ENCODE assay signal across 35 cellular contexts in the genomic region with DNA sequence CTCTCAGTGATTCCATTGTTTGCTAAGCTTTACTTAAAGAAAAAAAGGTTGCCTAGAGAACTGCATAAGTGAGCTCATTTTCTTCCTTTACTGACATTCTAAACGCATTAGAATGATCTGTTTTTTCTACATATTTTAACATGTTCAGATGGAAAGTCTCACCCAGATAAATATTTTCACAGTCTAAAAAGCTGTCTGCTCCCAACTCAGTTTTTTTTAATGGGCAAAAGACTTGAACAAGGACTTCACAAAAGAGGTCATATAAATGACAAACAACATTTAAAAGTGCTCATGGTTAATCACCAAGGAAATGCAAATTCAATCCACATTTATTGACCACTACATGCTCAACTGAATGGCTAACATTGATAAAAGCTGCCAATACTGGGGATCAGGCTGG.
"Had no signal": no experiment of that assay in that cellular context is flagged by ENCODE, and none has a peak within 500 bp of the region (broad histone marks: within the 10 kb centered on the region; RNA-seq: fewer than 3 reads in every experiment).

No MANE protein-coding gene starts in this region.

- H3K4me1 ChIP-seq: adrenal gland, body of pancreas, breast epithelium, gastrocnemius medialis had no signal

- H3K27me3 Mint-ChIP-seq: activated CD4-positive, alpha-beta T cell treated with anti-CD3 and anti-CD28 coated beads, Interleukin-2, amount 10 ng/mL, durations not matched to agents 24 days and 14 days; activated naive CD4-positive, alpha-beta T cell treated with anti-CD3 and anti-CD28 coated beads, Interleukin-2, amount 50 U/mL, for 24 hours; dendritic cell treated with granulocyte-macrophage colony-stimulating factor and Interleukin-4, amounts not matched to agents 40 ng/mL and 50 ng/mL, for 4 days had no signal

- H3K4me3 Mint-ChIP-seq: activated CD4-positive, alpha-beta memory T cell treated with anti-CD3 and anti-CD28 coated beads for 36 hours; activated CD4-positive, alpha-beta T cell treated with anti-CD3 and anti-CD28 coated beads for 36 hours; activated CD4-positive, alpha-beta T cell treated with anti-CD3 and anti-CD28 coated beads, Interleukin-2, amount 10 ng/mL, durations not matched to agents 24 days and 14 days; activated CD8-positive, alpha-beta memory T cell treated with anti-CD3 and anti-CD28 coated beads, Interleukin-2, amount 10 ng/mL, durations not matched to agents 7 days and 5 days; activated CD8-positive, alpha-beta T cell treated with anti-CD3 and anti-CD28 coated beads, Interleukin-2, amount 10 ng/mL, durations not matched to agents 7 days and 5 days; activated naive CD4-positive, alpha-beta T cell treated with anti-CD3 and anti-CD28 coated beads for 36 hours; activated naive CD4-positive, alpha-beta T cell treated with anti-CD3 and anti-CD28 coated beads, Interleukin-2, amount 50 U/mL, for 24 hours; activated naive CD8-positive, alpha-beta T cell treated with anti-CD3 and anti-CD28 coated beads for 36 hours; activated naive CD8-positive, alpha-beta T cell treated with anti-CD3 and anti-CD28 coated beads, Interleukin-2, amount 50 U/mL, for 24 hours; activated T-helper 1 cell treated with anti-CD3 and anti-CD28 coated beads, Interleukin-12 subunit alpha, Interleukin-12 subunit beta, Interleukin-2, Interleukin-4 antibody, amounts not matched to agents 30 ng/mL and 10 ng/mL and 1 ng/mL, durations not matched to agents 14 hours and 24 hours and 36 hours; dendritic cell treated with granulocyte-macrophage colony-stimulating factor and Interleukin-4, amounts not matched to agents 40 ng/mL and 50 ng/mL, for 4 days; endodermal cell had no signal

- H3K27ac ChIP-seq: adrenal gland, body of pancreas, breast epithelium, cardiac muscle cell, coronary artery, dorsolateral prefrontal cortex, gastrocnemius medialis had no signal

- H3K36me3 ChIP-seq: adrenal gland, breast epithelium, cardiac muscle cell, gastrocnemius medialis had no signal

- H3K27me3 ChIP-seq: adrenal gland, body of pancreas, breast epithelium, cardiac muscle cell, gastrocnemius medialis had no signal

- H3K9me3 ChIP-seq: adrenal gland, body of pancreas, breast epithelium, gastrocnemius medialis had no signal

- H3K9me3 Mint-ChIP-seq: activated CD4-positive, alpha-beta T cell treated with anti-CD3 and anti-CD28 coated beads, Interleukin-2, amount 10 ng/mL, durations not matched to agents 24 days and 14 days; activated naive CD4-positive, alpha-beta T cell treated with anti-CD3 and anti-CD28 coated beads, Interleukin-2, amount 50 U/mL, for 24 hours; activated naive CD8-positive, alpha-beta T cell treated with anti-CD3 and anti-CD28 coated beads, Interleukin-2, amount 50 U/mL, for 24 hours; activated T-helper 1 cell treated with anti-CD3 and anti-CD28 coated beads, Interleukin-12 subunit alpha, Interleukin-12 subunit beta, Interleukin-2, Interleukin-4 antibody, amounts not matched to agents 30 ng/mL and 10 ng/mL and 1 ng/mL, durations not matched to agents 14 hours and 24 hours and 36 hours; activated T-helper 2 cell treated with anti-CD3 and anti-CD28 coated beads, Interferon-gamma antibody, Interleukin-2, Interleukin-4, amounts not matched to agents 10 μg/mL and 5 μg/mL and 100 μg/mL, durations not matched to agents 14 hours and 24 hours and 36 hours; dendritic cell treated with granulocyte-macrophage colony-stimulating factor and Interleukin-4, amounts not matched to agents 40 ng/mL and 50 ng/mL, for 4 days had no signal

- H3K27ac Mint-ChIP-seq: activated CD4-positive, alpha-beta memory T cell treated with anti-CD3 and anti-CD28 coated beads for 36 hours; activated CD4-positive, alpha-beta T cell treated with anti-CD3 and anti-CD28 coated beads for 36 hours; activated CD4-positive, alpha-beta T cell treated with anti-CD3 and anti-CD28 coated beads, Interleukin-2, amount 10 ng/mL, durations not matched to agents 24 days and 14 days; activated CD8-positive, alpha-beta memory T cell treated with anti-CD3 and anti-CD28 coated beads, Interleukin-2, amount 10 ng/mL, durations not matched to agents 7 days and 5 days; activated CD8-positive, alpha-beta T cell treated with anti-CD3 and anti-CD28 coated beads, Interleukin-2, amount 10 ng/mL, durations not matched to agents 7 days and 5 days; activated naive CD4-positive, alpha-beta T cell treated with anti-CD3 and anti-CD28 coated beads for 36 hours; activated naive CD4-positive, alpha-beta T cell treated with anti-CD3 and anti-CD28 coated beads, Interleukin-2, amount 50 U/mL, for 24 hours; activated naive CD8-positive, alpha-beta T cell treated with anti-CD3 and anti-CD28 coated beads for 36 hours; activated naive CD8-positive, alpha-beta T cell treated with anti-CD3 and anti-CD28 coated beads, Interleukin-2, amount 50 U/mL, for 24 hours; activated T-helper 1 cell treated with anti-CD3 and anti-CD28 coated beads, Interleukin-12 subunit alpha, Interleukin-12 subunit beta, Interleukin-2, Interleukin-4 antibody, amounts not matched to agents 30 ng/mL and 10 ng/mL and 1 ng/mL, durations not matched to agents 14 hours and 24 hours and 36 hours; activated T-helper 2 cell treated with anti-CD3 and anti-CD28 coated beads, Interferon-gamma antibody, Interleukin-2, Interleukin-4, amounts not matched to agents 10 μg/mL and 5 μg/mL and 100 μg/mL, durations not matched to agents 14 hours and 24 hours and 36 hours; dendritic cell treated with granulocyte-macrophage colony-stimulating factor and Interleukin-4, amounts not matched to agents 40 ng/mL and 50 ng/mL, for 4 days; endodermal cell had no signal

- H3K4me1 Mint-ChIP-seq: activated CD4-positive, alpha-beta T cell treated with anti-CD3 and anti-CD28 coated beads for 36 hours; activated CD4-positive, alpha-beta T cell treated with anti-CD3 and anti-CD28 coated beads, Interleukin-2, amount 10 ng/mL, durations not matched to agents 24 days and 14 days; activated CD8-positive, alpha-beta memory T cell treated with anti-CD3 and anti-CD28 coated beads, Interleukin-2, amount 10 ng/mL, durations not matched to agents 7 days and 5 days; activated naive CD4-positive, alpha-beta T cell treated with anti-CD3 and anti-CD28 coated beads, Interleukin-2, amount 50 U/mL, for 24 hours; activated naive CD8-positive, alpha-beta T cell treated with anti-CD3 and anti-CD28 coated beads for 36 hours; activated naive CD8-positive, alpha-beta T cell treated with anti-CD3 and anti-CD28 coated beads, Interleukin-2, amount 50 U/mL, for 24 hours; endodermal cell had no signal

- DNase-seq: activated CD4-positive, alpha-beta memory T cell treated with anti-CD3 and anti-CD28 coated beads for 36 hours; activated CD4-positive, alpha-beta T cell treated with anti-CD3 and anti-CD28 coated beads for 36 hours; activated CD4-positive, alpha-beta T cell treated with anti-CD3 and anti-CD28 coated beads, Interleukin-2, amount 10 ng/mL, durations not matched to agents 24 days and 14 days; activated CD4-positive, CD25-positive, alpha-beta regulatory T cell; activated CD4-positive, CD25-positive, alpha-beta regulatory T cell treated with anti-CD3 and anti-CD28 coated beads, Interleukin-2, amount 50 U/mL, for 72 hours; activated CD8-positive, alpha-beta memory T cell treated with anti-CD3 and anti-CD28 coated beads, Interleukin-2, amount 10 ng/mL, durations not matched to agents 7 days and 5 days; activated CD8-positive, alpha-beta memory T cell treated with anti-CD3 and anti-CD28 coated beads, Interleukin-2, amount 50 U/mL, for 4 hours; activated CD8-positive, alpha-beta T cell treated with anti-CD3 and anti-CD28 coated beads, Interleukin-2, amount 10 ng/mL, durations not matched to agents 7 days and 5 days; activated effector memory CD4-positive, alpha-beta T cell treated with anti-CD3 and anti-CD28 coated beads, Interleukin-2, amount 50 U/mL, for 16 hours; activated naive CD4-positive, alpha-beta T cell treated with anti-CD3 and anti-CD28 coated beads for 36 hours; activated naive CD8-positive, alpha-beta T cell treated with anti-CD3 and anti-CD28 coated beads for 36 hours; activated naive CD8-positive, alpha-beta T cell treated with anti-CD3 and anti-CD28 coated beads, Interleukin-2, amount 50 U/mL, for 24 hours; activated T-cell treated with anti-CD3 and anti-CD28 coated beads, Interleukin-2, amount 50 U/mL, for 1 hour; activated T-cell treated with anti-CD3 and anti-CD28 coated beads, Interleukin-2, amount 50 U/mL, for 48 hours; adrenal gland; amygdala; aorta; body of pancreas; central memory CD4-positive, alpha-beta T cell; cerebellar nuclear complex; dorsolateral prefrontal cortex; effector memory CD4-positive, alpha-beta T cell; foreskin fibroblast; gastrocnemius medialis; glutamatergic neuron; T-helper 2 cell had no signal

- H3K4me3 ChIP-seq: adrenal gland, body of pancreas, breast epithelium, cardiac muscle cell, coronary artery, dorsolateral prefrontal cortex, gastrocnemius medialis had no signal

- ATAC-seq: activated CD4-positive, alpha-beta T cell treated with anti-CD3 and anti-CD28 coated beads for 36 hours; activated CD8-positive, alpha-beta memory T cell treated with anti-CD3 and anti-CD28 coated beads, Interleukin-2, amount 10 ng/mL, durations not matched to agents 7 days and 5 days; activated CD8-positive, alpha-beta T cell treated with anti-CD3 and anti-CD28 coated beads, Interleukin-2, amount 10 ng/mL, durations not matched to agents 7 days and 5 days; activated naive CD8-positive, alpha-beta T cell treated with anti-CD3 and anti-CD28 coated beads, Interleukin-2, amount 50 U/mL, for 24 hours; body of pancreas; esophagus mucosa; gastrocnemius medialis had no signal

- H3K36me3 Mint-ChIP-seq: activated CD4-positive, alpha-beta memory T cell treated with anti-CD3 and anti-CD28 coated beads for 36 hours; activated CD8-positive, alpha-beta memory T cell treated with anti-CD3 and anti-CD28 coated beads, Interleukin-2, amount 10 ng/mL, durations not matched to agents 7 days and 5 days; activated naive CD4-positive, alpha-beta T cell treated with anti-CD3 and anti-CD28 coated beads, Interleukin-2, amount 50 U/mL, for 24 hours; activated naive CD8-positive, alpha-beta T cell treated with anti-CD3 and anti-CD28 coated beads for 36 hours had no signal
